ENCODE assay signal across 9 cellular contexts in the genomic region with DNA sequence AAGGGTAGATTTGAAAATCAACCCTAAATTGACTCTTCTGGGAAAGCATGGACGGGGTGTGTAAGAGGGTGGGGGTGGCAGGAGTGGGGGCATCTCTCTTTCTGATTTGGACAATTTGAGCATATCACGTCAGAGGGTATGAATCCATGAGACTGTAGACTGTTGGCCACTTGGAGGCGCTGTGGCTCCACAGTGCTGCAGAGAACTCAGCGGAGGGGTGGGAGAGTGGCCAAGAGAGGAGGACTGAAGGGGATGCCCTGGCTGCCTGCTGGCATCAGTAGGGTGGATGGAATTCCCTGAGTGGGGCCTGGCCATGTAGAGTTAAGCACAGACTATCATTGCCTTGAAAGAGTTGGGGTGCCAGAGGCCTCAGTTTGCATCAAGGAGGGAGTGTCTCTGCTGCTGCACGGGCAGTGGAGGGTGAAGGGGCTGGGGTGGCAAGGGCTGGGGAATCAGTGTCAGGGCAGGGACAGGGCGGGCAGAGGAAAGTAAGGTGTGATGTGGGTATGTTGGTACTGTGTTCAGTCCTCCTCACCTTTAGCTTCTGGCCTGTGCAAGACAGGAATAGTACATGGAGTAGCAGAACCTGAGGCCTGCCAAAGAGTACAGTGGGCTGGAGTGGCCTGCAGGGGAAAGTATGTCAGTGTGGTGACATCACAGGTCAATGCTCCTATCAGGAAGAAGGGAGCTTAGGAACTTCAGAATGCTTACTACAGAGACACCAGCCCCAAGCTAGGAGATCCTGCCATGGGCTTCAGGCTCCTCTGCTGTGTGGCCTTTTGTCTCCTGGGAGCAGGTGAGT.
A peak's percentile ranks its signal among the peaks of the same experiment; 100 is the strongest.
DNase-seq lines count a peak whose midpoint lies in the region; ATAC-seq, FAIRE-seq and TF ChIP-seq lines count a peak whose summit lies in the region.
"Had no signal": no experiment of that assay in that cellular context is flagged by ENCODE, and none has a peak within 500 bp of the region (broad histone marks: within the 10 kb centered on the region; RNA-seq: fewer than 3 reads in every experiment).

No MANE protein-coding gene starts in this region.

- FAIRE-seq in GM12892 (lab: Jason Lieb, UNC), result no peak
- FAIRE-seq: G401.6 had no signal

- DNase-seq in activated effector memory CD4-positive, alpha-beta T cell treated with anti-CD3 and anti-CD28 coated beads, Interleukin-2, amount 50 U/mL, for 16 hours, result peak; percentile 77
- no peak for DNase-seq in activated effector memory CD4-positive, alpha-beta T cell treated with Interleukin-2 at 50 U/mL for 16 hours
- DNase-seq in T-helper 2 cell treated with Interferon-gamma antibody and Interleukin-4, amounts not matched to agents 5 μg/mL and 100 μg/mL, for 36 hours (ENCODE audit: low spot score), result no peak
- DNase-seq in effector CD8-positive, alpha-beta T cell (lab: John Stamatoyannopoulos, UW), result peak; percentile 46
- peak; percentile 45 to 67 for DNase-seq in stimulated activated CD4-positive, alpha-beta T cell treated with anti-CD3 and anti-CD28 coated beads, Interleukin-2, amount 100 ng/mL, for 24 hours
- DNase-seq in GM12892 (ENCODE audit: insufficient read length) (no peak), Right ventricle myocardium superior (no peak), cortex of kidney (lab: John Stamatoyannopoulos, UW) (no peak)

- intact Hi-C loops in Right ventricle myocardium superior (cut with DNase I), result no loop called here

- H3K4me1 Mint-ChIP-seq in T-helper 2 cell treated with Interferon-gamma antibody and Interleukin-4, amounts not matched to agents 5 μg/mL and 100 μg/mL, for 36 hours (ENCODE audit: low read depth), result peaks cover 2% of the 10 kb centered on the region

- H3K27ac Mint-ChIP-seq in T-helper 2 cell treated with Interferon-gamma antibody and Interleukin-4, amounts not matched to agents 5 μg/mL and 100 μg/mL, for 36 hours, result peak overlapping the region; percentile 31

- H3K36me3 Mint-ChIP-seq in T-helper 2 cell treated with Interferon-gamma antibody and Interleukin-4, amounts not matched to agents 5 μg/mL and 100 μg/mL, for 36 hours (ENCODE audit: low read depth), result no peaks in the 10 kb centered on the region

- no peak for ATAC-seq in Right ventricle myocardium superior (ENCODE audit: poor library complexity)

- H3K9me3 Mint-ChIP-seq in T-helper 2 cell treated with Interferon-gamma antibody and Interleukin-4, amounts not matched to agents 5 μg/mL and 100 μg/mL, for 36 hours, result no peaks in the 10 kb centered on the region

- H3K27me3 Mint-ChIP-seq in T-helper 2 cell treated with Interferon-gamma antibody and Interleukin-4, amounts not matched to agents 5 μg/mL and 100 μg/mL, for 36 hours (ENCODE audit: low read depth), result peaks cover under 1% of the 10 kb centered on the region

- H3K4me3 Mint-ChIP-seq in T-helper 2 cell treated with Interferon-gamma antibody and Interleukin-4, amounts not matched to agents 5 μg/mL and 100 μg/mL, for 36 hours, result peak overlapping the region; percentile 36

- TF ChIP-seq POLR2A in GM12892 (IDR thresholded peaks at IDR 0.05; ENCODE audit: low read depth, low read length), result no peak

Comparison
In these comparisons a context has a peak if more than half of its experiments do, and no peak if none do; other contexts are left out.
1. DNase-seq: peak in activated effector memory CD4-positive, alpha-beta T cell treated with anti-CD3 and anti-CD28 coated beads, Interleukin-2, amount 50 U/mL, for 16 hours (single experiment), effector CD8-positive, alpha-beta T cell (single experiment) and stimulated activated CD4-positive, alpha-beta T cell treated with anti-CD3 and anti-CD28 coated beads, Interleukin-2, amount 100 ng/mL, for 24 hours (2 of 2); none in activated effector memory CD4-positive, alpha-beta T cell treated with Interleukin-2 at 50 U/mL for 16 hours (single experiment), T-helper 2 cell treated with Interferon-gamma antibody and Interleukin-4, amounts not matched to agents 5 μg/mL and 100 μg/mL, for 36 hours (single experiment), GM12892 (single experiment), Right ventricle myocardium superior (single experiment) and cortex of kidney (single experiment).